ENCODE assay signal across 29 cellular contexts in genomic region chr16:23110257-23110899, GRCh38.
"Had no signal": no experiment of that assay in that cellular context is flagged by ENCODE, and none has a peak within 500 bp of the region (broad histone marks: within the 10 kb centered on the region; RNA-seq: fewer than 3 reads in every experiment).

No MANE protein-coding gene starts in this region.

- ATAC-seq: activated T-helper 17 cell treated with anti-CD3 and anti-CD28 coated beads, Interleukin-2, amount 50 U/mL, for 72 hours; T-cell had no signal

- H3K4me1 ChIP-seq: breast epithelium had no signal

- H3K27me3 Mint-ChIP-seq: activated CD4-positive, alpha-beta memory T cell treated with anti-CD3 and anti-CD28 coated beads for 36 hours; activated CD4-positive, alpha-beta T cell treated with anti-CD3 and anti-CD28 coated beads, Interleukin-2, amount 10 ng/mL, durations not matched to agents 7 days and 5 days; activated naive CD8-positive, alpha-beta T cell treated with anti-CD3 and anti-CD28 coated beads for 36 hours; activated T-helper 17 cell treated with anti-CD3 and anti-CD28 coated beads, Interleukin-2, amount 50 U/mL, for 72 hours; IgD-negative memory B cell; T-cell had no signal

- H3K27ac Mint-ChIP-seq: activated CD4-positive, alpha-beta memory T cell treated with anti-CD3 and anti-CD28 coated beads for 36 hours; activated CD4-positive, alpha-beta T cell treated with anti-CD3 and anti-CD28 coated beads, Interleukin-2, amount 10 ng/mL, durations not matched to agents 7 days and 5 days; activated naive CD4-positive, alpha-beta T cell treated with anti-CD3 and anti-CD28 coated beads for 36 hours; activated naive CD8-positive, alpha-beta T cell treated with anti-CD3 and anti-CD28 coated beads for 36 hours; activated T-helper 17 cell treated with anti-CD3 and anti-CD28 coated beads, Interleukin-2, amount 50 U/mL, for 72 hours; IgD-negative memory B cell; T-cell had no signal

- H3K27me3 ChIP-seq: adrenal gland, breast epithelium had no signal

- H3K4me1 Mint-ChIP-seq: activated CD4-positive, alpha-beta T cell treated with anti-CD3 and anti-CD28 coated beads, Interleukin-2, amount 10 ng/mL, durations not matched to agents 7 days and 5 days; T-cell had no signal

- H3K36me3 ChIP-seq: adrenal gland, breast epithelium had no signal

- H3K27ac ChIP-seq: adrenal gland, breast epithelium, VCaP had no signal

- DNase-seq: activated CD4-positive, alpha-beta memory T cell treated with anti-CD3 and anti-CD28 coated beads for 36 hours; activated CD4-positive, alpha-beta T cell treated with anti-CD3 and anti-CD28 coated beads, Interleukin-2, amount 10 ng/mL, durations not matched to agents 7 days and 5 days; activated CD4-positive, CD25-positive, alpha-beta regulatory T cell; activated gamma-delta T cell; activated naive CD4-positive, alpha-beta T cell treated with anti-CD3 and anti-CD28 coated beads for 36 hours; activated naive CD8-positive, alpha-beta T cell treated with anti-CD3 and anti-CD28 coated beads for 36 hours; activated T-cell treated with anti-CD3 and anti-CD28 coated beads for 4 hours; activated T-cell treated with anti-CD3 and anti-CD28 coated beads, Interleukin-2, amount 50 U/mL, for 48 hours; adrenal gland; anterior cingulate cortex; central memory CD4-positive, alpha-beta T cell; KG1; MV-4-11; NCI-H1092 treated with DMSO at 0.1 percent for 48 hours; NCI-H1436; NCI-H1694 treated with DMSO at 0.1 percent for 48 hours; NCI-H2029 treated with DMSO at 0.1 percent for 48 hours; NCI-H510A treated with DMSO at 0.1 percent for 48 hours; NCI-H69; NK-92 treated with Interleukin-12 subunit alpha and Interleukin-12 subunit beta, amount 100 ng/mL, for 24 hours; OCI-M1; SIG-M5; T-cell; T-helper 2 cell; T1000 had no signal

- H3K9me3 ChIP-seq: adrenal gland, breast epithelium had no signal

- H3K4me3 ChIP-seq: adrenal gland, breast epithelium had no signal

- H3K4me3 Mint-ChIP-seq: activated CD4-positive, alpha-beta memory T cell treated with anti-CD3 and anti-CD28 coated beads for 36 hours; activated CD4-positive, alpha-beta T cell treated with anti-CD3 and anti-CD28 coated beads, Interleukin-2, amount 10 ng/mL, durations not matched to agents 7 days and 5 days; activated naive CD4-positive, alpha-beta T cell treated with anti-CD3 and anti-CD28 coated beads for 36 hours; activated naive CD8-positive, alpha-beta T cell treated with anti-CD3 and anti-CD28 coated beads for 36 hours; activated T-helper 17 cell treated with anti-CD3 and anti-CD28 coated beads, Interleukin-2, amount 50 U/mL, for 72 hours; IgD-negative memory B cell; T-cell had no signal

- H3K9me3 Mint-ChIP-seq: activated CD4-positive, alpha-beta memory T cell treated with anti-CD3 and anti-CD28 coated beads for 36 hours; activated CD4-positive, alpha-beta T cell treated with anti-CD3 and anti-CD28 coated beads, Interleukin-2, amount 10 ng/mL, durations not matched to agents 7 days and 5 days; activated naive CD4-positive, alpha-beta T cell treated with anti-CD3 and anti-CD28 coated beads for 36 hours; activated naive CD8-positive, alpha-beta T cell treated with anti-CD3 and anti-CD28 coated beads for 36 hours; activated T-helper 17 cell treated with anti-CD3 and anti-CD28 coated beads, Interleukin-2, amount 50 U/mL, for 72 hours; IgD-negative memory B cell; T-cell had no signal
